In the genomic region with DNA sequence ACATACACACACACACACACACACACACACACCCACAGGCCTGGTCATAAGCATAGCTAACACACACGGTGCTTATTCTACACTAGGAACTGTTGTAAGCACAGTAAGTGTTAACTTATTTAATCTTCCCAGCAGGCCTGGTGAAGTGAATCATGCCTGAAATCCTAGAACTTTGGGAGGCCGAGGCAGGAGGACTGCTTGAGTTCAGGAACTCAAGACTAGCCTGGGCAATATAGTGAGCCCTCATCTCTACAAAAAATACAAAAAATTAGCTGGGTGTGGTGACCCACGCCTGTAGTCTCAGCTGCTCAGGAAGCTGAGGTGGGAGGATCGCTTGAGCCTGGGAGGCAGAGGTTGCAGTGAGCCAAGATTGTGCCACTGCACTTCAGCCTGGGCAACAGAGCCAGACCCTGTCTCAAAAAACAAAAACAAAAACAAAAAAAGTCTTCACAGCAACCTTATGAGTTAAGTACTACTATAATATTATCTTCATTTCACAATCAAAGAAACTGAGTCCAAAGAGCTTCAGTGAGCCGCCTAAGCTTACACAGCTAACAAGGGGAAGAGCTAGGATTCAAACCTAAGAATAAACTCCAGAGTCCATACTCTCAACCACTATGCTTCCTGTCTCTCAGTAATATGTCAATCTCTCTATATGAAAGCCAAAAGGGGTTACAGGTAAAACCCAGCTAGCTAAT, we compare ENCODE assay signal across 9 cellular contexts. TPM values are rescaled to one million over a fixed set of nuclear protein-coding genes. Genes with fewer than 3 reads are reported as not detected.
DNase-seq lines count a peak whose midpoint lies in the region; ATAC-seq and TF ChIP-seq lines count a peak whose summit lies in the region.
"Had no signal": no experiment of that assay in that cellular context is flagged by ENCODE, and none has a peak within 500 bp of the region (broad histone marks: within the 10 kb centered on the region; RNA-seq: fewer than 3 reads in every experiment).

No MANE protein-coding gene starts in this region.

- H3K4me1 Mint-ChIP-seq in mesothelial cell of epicardium, result peaks cover 46% of the 10 kb centered on the region

- no peak for ATAC-seq in right cardiac atrium
- ATAC-seq in upper lobe of right lung, result no peak
- no peak for ATAC-seq in mucosa of descending colon
- ATAC-seq: activated naive CD4-positive, alpha-beta T cell treated with anti-CD3 and anti-CD28 coated beads, Interleukin-2, amount 50 U/mL, for 72 hours had no signal

- H3K36me3 Mint-ChIP-seq in mesothelial cell of epicardium, result no peaks in the 10 kb centered on the region

- H3K27ac ChIP-seq in right cardiac atrium (ENCODE audit: low read length) (peak overlapping the region; percentile 36), upper lobe of right lung (peak overlapping the region; percentile 69)

- TF ChIP-seq CTCF in astrocyte of the cerebellum (IDR thresholded peaks at IDR 0.05; ENCODE audit: low read depth, low read length, missing control alignments) (no peak), mesothelial cell of epicardium (IDR thresholded peaks at IDR 0.05; ENCODE audit: unreplicated experiment) (no peak), upper lobe of right lung (IDR thresholded peaks at IDR 0.05) (no peak), mucosa of descending colon (IDR thresholded peaks at IDR 0.05) (no peak)

- H3K27me3 ChIP-seq in right cardiac atrium (ENCODE audit: control insufficient read depth, insufficient read depth) (no peaks in the 10 kb centered on the region), upper lobe of right lung (no peaks in the 10 kb centered on the region)

- WGBS in right cardiac atrium, result 56% methylated on average over 5 of the region's 5 CpGs

- no peak overlapping the region for H3K27ac Mint-ChIP-seq in mesothelial cell of epicardium

- intact Hi-C loops in right cardiac atrium (cut with DNase I) (no loop called here), cardiac septum (cut with DNase I) (no loop called here), upper lobe of right lung (cut with DNase I) (no loop called here), mucosa of descending colon (cut with DNase I, micrococcal nuclease) (no loop called here)

- no peaks in the 10 kb centered on the region for H3K27me3 Mint-ChIP-seq in mesothelial cell of epicardium (ENCODE audit: low read depth)

- H3K9me3 Mint-ChIP-seq in mesothelial cell of epicardium, result no peaks in the 10 kb centered on the region
- H3K9me3 Mint-ChIP-seq: activated naive CD4-positive, alpha-beta T cell treated with anti-CD3 and anti-CD28 coated beads, Interleukin-2, amount 50 U/mL, for 72 hours had no signal

- H3K4me3 ChIP-seq in right cardiac atrium (ENCODE audit: low read length) (peak overlapping the region; percentile 85), astrocyte of the cerebellum (ENCODE audit: low read depth, low read length) (peak overlapping the region; percentile 59), upper lobe of right lung (peak overlapping the region; percentile 62), mucosa of descending colon (no peak overlapping the region)

- H3K4me1 ChIP-seq in right cardiac atrium (ENCODE audit: control insufficient read depth, insufficient read depth, low read length), result no peaks in the 10 kb centered on the region
- H3K4me1 ChIP-seq in upper lobe of right lung, result peaks cover 30% of the 10 kb centered on the region
- peaks cover 17% of the 10 kb centered on the region for H3K4me1 ChIP-seq in mucosa of descending colon (ENCODE audit: low read depth)

- in situ Hi-C loops in astrocyte of the cerebellum (cut with HindIII; ENCODE audit: low sequenced_read_pairs), result no loop called here

- peak overlapping the region; percentile 89 for H3K4me3 Mint-ChIP-seq in mesothelial cell of epicardium

- DNase-seq in right cardiac atrium (no peak), cardiac septum (ENCODE audit: low spot score) (no peak), astrocyte of the cerebellum (ENCODE audit: low read depth) (no peak), mesothelial cell of epicardium (ENCODE audit: low spot score in 2 of 2, unreplicated experiment in 2 of 2) (no peak), upper lobe of right lung (no peak), medulla oblongata (ENCODE audit: extremely low spot score) (no peak), mucosa of descending colon (no peak), NK-92 (lab: John Stamatoyannopoulos, UW; ENCODE audit: unreplicated experiment) (no peak)

- H3K9me3 ChIP-seq in right cardiac atrium (ENCODE audit: control insufficient read depth, low read length), result no peaks in the 10 kb centered on the region
- H3K9me3 ChIP-seq in upper lobe of right lung, result no peaks in the 10 kb centered on the region
- no peaks in the 10 kb centered on the region for H3K9me3 ChIP-seq in mucosa of descending colon

- H3K36me3 ChIP-seq in upper lobe of right lung (no peaks in the 10 kb centered on the region), mucosa of descending colon (ENCODE audit: low read depth) (peaks cover 3% of the 10 kb centered on the region)

RNA-seq across cellular contexts. Expression of a gene that starts 2.3 kb away (rescaled TPM):
- 10 to 100 TPM; 11.5 to 15.1 (median 13.7) TPM for total RNA-seq in right cardiac atrium
- 6.2 TPM for polyA plus RNA-seq in right cardiac atrium
- 8.2 TPM for total RNA-seq in cardiac septum
- 15.7 to 16.3 TPM (median 15.7 TPM) in 3 replicates for total RNA-seq in mesothelial cell of epicardium
- total RNA-seq in upper lobe of right lung, result 92.9 TPM
- total RNA-seq in mucosa of descending colon, result 10 to 100 TPM in 1 of 3 donors, 1 to 10 TPM in 2; 6.3 to 16.7 (median 9.3) TPM
